Comparison of ENCODE assay signal across 28 cellular contexts in genomic region chr1:211384524-211384923, GRCh38.
"Had no signal": no experiment of that assay in that cellular context is flagged by ENCODE, and none has a peak within 500 bp of the region (broad histone marks: within the 10 kb centered on the region; RNA-seq: fewer than 3 reads in every experiment).

No MANE protein-coding gene starts in this region.

- ATAC-seq: effector memory CD8-positive, alpha-beta T cell; esophagus mucosa; gastrocnemius medialis; heart right ventricle; left cardiac atrium; left lung; left ventricle myocardium superior; lower lobe of right lung; mucosa of descending colon; naive thymus-derived CD8-positive, alpha-beta T cell had no signal

- DNase-seq: cortex of kidney; effector CD8-positive, alpha-beta T cell; effector memory CD8-positive, alpha-beta T cell; endodermal cell; erythroblast; esophagus squamous epithelium; foreskin fibroblast; foreskin melanocyte; gastrocnemius medialis; glutamatergic neuron; head of caudate nucleus; heart right ventricle; hippocampal formation; left cardiac atrium; left lung; left ventricle myocardium superior; lower lobe of right lung; mesenchymal stem cell; mucosa of descending colon; naive B cell; naive thymus-derived CD8-positive, alpha-beta T cell had no signal

- H3K36me3 ChIP-seq: esophagus squamous epithelium, gastrocnemius medialis, heart right ventricle, left lung, lower lobe of right lung had no signal

- H3K27me3 Mint-ChIP-seq: effector memory CD8-positive, alpha-beta T cell; naive B cell; naive thymus-derived CD8-positive, alpha-beta T cell had no signal

- H3K36me3 Mint-ChIP-seq: mesothelial cell of epicardium; naive B cell; naive thymus-derived CD8-positive, alpha-beta T cell had no signal

- FAIRE-seq: endometrium, islet of Langerhans, keratinocyte had no signal

- H3K9me3 ChIP-seq: esophagus squamous epithelium, gastrocnemius medialis, heart right ventricle, left lung, lower lobe of right lung, mucosa of descending colon had no signal

- H3K4me3 Mint-ChIP-seq: dendritic cell treated with granulocyte-macrophage colony-stimulating factor and Interleukin-4, amounts not matched to agents 40 ng/mL and 50 ng/mL, for 4 days had no signal

- H3K27ac ChIP-seq: epithelial cell of prostate, esophagus squamous epithelium, gastrocnemius medialis, heart right ventricle, left lung, lower lobe of right lung had no signal

- H3K9me3 Mint-ChIP-seq: dendritic cell treated with granulocyte-macrophage colony-stimulating factor and Interleukin-4, amounts not matched to agents 40 ng/mL and 50 ng/mL, for 4 days; effector memory CD8-positive, alpha-beta T cell; endodermal cell; mesothelial cell of epicardium; naive B cell; naive thymus-derived CD8-positive, alpha-beta T cell had no signal

- H3K4me3 ChIP-seq: esophagus squamous epithelium, gastrocnemius medialis, heart right ventricle, left lung, lower lobe of right lung, mucosa of descending colon had no signal

- H3K27me3 ChIP-seq: esophagus squamous epithelium, gastrocnemius medialis, heart right ventricle, left lung had no signal
